Comparison of ENCODE assay signal across 24 cellular contexts in the genomic region with DNA sequence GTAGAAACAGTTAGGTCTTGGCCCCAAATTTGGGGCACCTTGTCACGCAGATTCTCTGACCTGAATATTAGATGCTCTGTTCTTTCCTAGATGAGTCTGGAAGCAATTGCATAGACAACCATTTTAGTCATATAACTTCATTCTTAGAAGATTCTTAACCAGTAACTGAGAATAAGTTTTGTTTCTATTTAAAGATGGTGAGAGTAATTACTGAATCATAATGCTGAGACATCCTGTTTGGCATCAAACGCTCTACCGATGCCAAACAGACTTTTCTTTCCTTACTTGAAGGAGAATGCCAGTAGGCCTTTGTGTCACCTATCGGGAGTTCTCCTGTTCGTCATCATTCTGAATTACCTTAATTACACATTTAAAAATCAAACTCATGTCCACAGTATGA.
"Had no signal": no experiment of that assay in that cellular context is flagged by ENCODE, and none has a peak within 500 bp of the region (broad histone marks: within the 10 kb centered on the region; RNA-seq: fewer than 3 reads in every experiment).

No MANE protein-coding gene starts in this region.

- H3K36me3 Mint-ChIP-seq: activated CD4-positive, alpha-beta memory T cell treated with anti-CD3 and anti-CD28 coated beads for 36 hours; activated naive CD4-positive, alpha-beta T cell treated with anti-CD3 and anti-CD28 coated beads, Interleukin-2, amount 10 ng/mL, durations not matched to agents 7 days and 5 days; immature natural killer cell; naive thymus-derived CD4-positive, alpha-beta T cell; stimulated activated effector memory CD8-positive, alpha-beta T cell treated with anti-CD3 and anti-CD28 coated beads, Interleukin-12 subunit alpha, Interleukin-12 subunit beta, amount 100 ng/mL, for 72 hours had no signal

- H3K4me3 Mint-ChIP-seq: activated B cell treated with CpG ODN at 0.5 μM for 24 hours; activated CD4-positive, alpha-beta memory T cell treated with anti-CD3 and anti-CD28 coated beads for 36 hours; activated naive CD4-positive, alpha-beta T cell treated with anti-CD3 and anti-CD28 coated beads, Interleukin-2, amount 10 ng/mL, durations not matched to agents 7 days and 5 days; activated T-cell treated with anti-CD3 and anti-CD28 coated beads, Interleukin-2, amount 50 U/mL, for 72 hours; central memory CD8-positive, alpha-beta T cell; immature natural killer cell; naive thymus-derived CD4-positive, alpha-beta T cell; neural crest cell; stimulated activated effector memory CD8-positive, alpha-beta T cell treated with anti-CD3 and anti-CD28 coated beads, Interleukin-12 subunit alpha, Interleukin-12 subunit beta, amount 100 ng/mL, for 72 hours; stimulated activated naive CD8-positive, alpha-beta T cell treated with anti-CD3 and anti-CD28 coated beads, Interleukin-15, amount 100 ng/mL, for 72 hours had no signal

- H3K27me3 Mint-ChIP-seq: activated B cell treated with CpG ODN at 0.5 μM for 24 hours; activated CD4-positive, alpha-beta memory T cell treated with anti-CD3 and anti-CD28 coated beads for 36 hours; activated naive CD4-positive, alpha-beta T cell treated with anti-CD3 and anti-CD28 coated beads, Interleukin-2, amount 10 ng/mL, durations not matched to agents 7 days and 5 days; central memory CD8-positive, alpha-beta T cell; stimulated activated naive CD8-positive, alpha-beta T cell treated with anti-CD3 and anti-CD28 coated beads, Interleukin-15, amount 100 ng/mL, for 72 hours had no signal

- H3K27ac ChIP-seq: brain microvascular endothelial cell, hepatocyte, left lung, tibial artery had no signal

- H3K9me3 ChIP-seq: left lung, tibial artery had no signal

- H2AFZ ChIP-seq: hepatocyte had no signal

- H3K36me3 ChIP-seq: brain microvascular endothelial cell, left lung, tibial artery had no signal

- H3K4me1 Mint-ChIP-seq: activated B cell treated with CpG ODN at 0.5 μM for 24 hours; activated naive CD4-positive, alpha-beta T cell treated with anti-CD3 and anti-CD28 coated beads, Interleukin-2, amount 10 ng/mL, durations not matched to agents 7 days and 5 days; central memory CD8-positive, alpha-beta T cell; immature natural killer cell; naive thymus-derived CD4-positive, alpha-beta T cell; neural crest cell; stimulated activated effector memory CD8-positive, alpha-beta T cell treated with anti-CD3 and anti-CD28 coated beads, Interleukin-12 subunit alpha, Interleukin-12 subunit beta, amount 100 ng/mL, for 72 hours; stimulated activated naive CD8-positive, alpha-beta T cell treated with anti-CD3 and anti-CD28 coated beads, Interleukin-15, amount 100 ng/mL, for 72 hours had no signal

- H3K79me2 ChIP-seq: hepatocyte had no signal

- DNase-seq: activated B cell treated with CpG ODN at 0.5 μM for 24 hours; activated CD4-positive, alpha-beta memory T cell treated with anti-CD3 and anti-CD28 coated beads for 36 hours; activated CD4-positive, alpha-beta T cell treated with anti-CD3 and anti-CD28 coated beads for 48 hours; activated effector memory CD4-positive, alpha-beta T cell treated with Interleukin-2 at 50 U/mL for 16 hours; activated naive CD4-positive, alpha-beta T cell treated with anti-CD3 and anti-CD28 coated beads, Interleukin-2, amount 10 ng/mL, durations not matched to agents 7 days and 5 days; activated T-cell treated with anti-CD3 and anti-CD28 coated beads, Interleukin-2, amount 50 U/mL, for 72 hours; brain microvascular endothelial cell; effector memory CD4-positive, alpha-beta T cell; glutamatergic neuron; immature natural killer cell; left lung; naive thymus-derived CD4-positive, alpha-beta T cell; occipital lobe; small intestine; stimulated activated CD4-positive, alpha-beta T cell treated with anti-CD3 and anti-CD28 coated beads, Interleukin-2, amount 100 ng/mL, for 24 hours; stimulated activated naive CD8-positive, alpha-beta T cell treated with anti-CD3 and anti-CD28 coated beads, Interleukin-15, amount 100 ng/mL, for 72 hours; tibial artery had no signal

- H3K27me3 ChIP-seq: brain microvascular endothelial cell, hepatocyte, left lung, tibial artery had no signal

- H3K4me3 ChIP-seq: hepatocyte, left lung, lung, tibial artery had no signal

- H3K4me2 ChIP-seq: hepatocyte had no signal

- H3K27ac Mint-ChIP-seq: activated B cell treated with CpG ODN at 0.5 μM for 24 hours; activated CD4-positive, alpha-beta memory T cell treated with anti-CD3 and anti-CD28 coated beads for 36 hours; activated naive CD4-positive, alpha-beta T cell treated with anti-CD3 and anti-CD28 coated beads, Interleukin-2, amount 10 ng/mL, durations not matched to agents 7 days and 5 days; activated T-cell treated with anti-CD3 and anti-CD28 coated beads, Interleukin-2, amount 50 U/mL, for 72 hours; immature natural killer cell; naive thymus-derived CD4-positive, alpha-beta T cell; stimulated activated effector memory CD8-positive, alpha-beta T cell treated with anti-CD3 and anti-CD28 coated beads, Interleukin-12 subunit alpha, Interleukin-12 subunit beta, amount 100 ng/mL, for 72 hours; stimulated activated naive CD8-positive, alpha-beta T cell treated with anti-CD3 and anti-CD28 coated beads, Interleukin-15, amount 100 ng/mL, for 72 hours had no signal

- H3K9me3 Mint-ChIP-seq: central memory CD8-positive, alpha-beta T cell; neural crest cell had no signal

- ATAC-seq: activated T-cell treated with anti-CD3 and anti-CD28 coated beads, Interleukin-2, amount 50 U/mL, for 72 hours; esophagus mucosa; left lung; naive thymus-derived CD4-positive, alpha-beta T cell; sciatic nerve; stimulated activated effector memory CD8-positive, alpha-beta T cell treated with anti-CD3 and anti-CD28 coated beads, Interleukin-12 subunit alpha, Interleukin-12 subunit beta, amount 100 ng/mL, for 72 hours; stimulated activated naive CD8-positive, alpha-beta T cell treated with anti-CD3 and anti-CD28 coated beads, Interleukin-15, amount 100 ng/mL, for 72 hours had no signal

- H3K4me1 ChIP-seq: left lung had no signal
